In the genomic region with DNA sequence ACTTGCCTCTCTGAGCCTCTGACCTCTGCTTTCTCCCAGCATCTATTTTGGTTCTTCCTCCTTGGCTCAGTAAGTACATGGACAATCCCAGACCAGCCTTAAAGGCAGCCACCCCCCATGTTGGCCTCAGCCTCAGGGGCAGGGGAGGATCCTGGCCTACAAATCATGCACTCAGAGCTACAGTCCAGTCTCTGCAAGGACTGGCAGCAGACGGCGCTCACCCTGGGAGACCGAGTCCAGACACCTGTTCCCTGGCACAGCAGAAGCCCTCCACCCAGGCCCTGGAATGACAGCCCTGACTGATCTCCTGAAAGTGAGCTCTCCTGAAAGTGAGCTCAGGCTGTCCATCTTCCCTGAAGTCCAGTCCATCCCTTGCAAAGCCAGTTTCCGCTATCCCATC, we compare ENCODE assay signal across 17 cellular contexts. TPM values are rescaled to one million over a fixed set of nuclear protein-coding genes. Genes with fewer than 3 reads are reported as not detected.
A peak's percentile ranks its signal among the peaks of the same experiment; 100 is the strongest.
DNase-seq lines count a peak whose midpoint lies in the region; ATAC-seq and TF ChIP-seq lines count a peak whose summit lies in the region.
"Had no signal": no experiment of that assay in that cellular context is flagged by ENCODE, and none has a peak within 500 bp of the region (broad histone marks: within the 10 kb centered on the region; RNA-seq: fewer than 3 reads in every experiment).

No MANE protein-coding gene starts in this region.

- WGBS in heart left ventricle, 4 donors: 63 to 86% (median 80%) methylated on average over 3 to 4 of the region's 4 CpGs

- no peaks in the 10 kb centered on the region for H3K36me3 ChIP-seq in heart left ventricle
- H3K36me3 ChIP-seq in WERI-Rb-1: no peaks in the 10 kb centered on the region

- ATAC-seq in heart left ventricle (peak; percentile 32 to 45 (median 36)), HG03045 (IDR thresholded peaks at IDR 0.05; ENCODE audit: unreplicated experiment) (no peak), GM21723 (IDR thresholded peaks at IDR 0.05; ENCODE audit: unreplicated experiment) (no peak)
- ATAC-seq: PC-3 had no signal

- H3K4me1 ChIP-seq in heart left ventricle: peaks cover 0 to 11% (median 0%) of the 10 kb centered on the region in 12 donors

- no peaks in the 10 kb centered on the region for H3K36me3 Mint-ChIP-seq in activated CD4-positive, alpha-beta T cell treated with anti-CD3 and anti-CD28 coated beads, Interleukin-2, amount 10 ng/mL, durations not matched to agents 24 days and 14 days (ENCODE audit: low read depth)
- H3K36me3 Mint-ChIP-seq: IgD-negative memory B cell had no signal

- intact Hi-C loops in heart left ventricle (cut with DNase I) (loop anchor here in 1 of 10 donors (10.0 kb wide), 1 partner anchor 431 kb away; no protein-coding TSS in a partner anchor), cardiac septum (cut with DNase I) (no loop called here)
- intact Hi-C loops in activated CD4-positive, alpha-beta T cell treated with anti-CD3 and anti-CD28 coated beads, Interleukin-2, amount 10 ng/mL, durations not matched to agents 24 days and 14 days (cut with micrococcal nuclease): no loop called here

- DNase-seq in heart left ventricle: no peak
- no peak for DNase-seq in cardiac septum (ENCODE audit: low spot score)
- peak; percentile 46 for DNase-seq in WERI-Rb-1
- peak; percentile 43 for DNase-seq in left kidney (ENCODE audit: low read depth, low spot score)
- no peak for DNase-seq in activated CD4-positive, alpha-beta T cell treated with anti-CD3 and anti-CD28 coated beads, Interleukin-2, amount 10 ng/mL, durations not matched to agents 24 days and 14 days
- DNase-seq: DND-41, HCEC 1CT, Karpas-422, NCI-H1048, NCI-H1694 treated with DMSO at 0.1 percent for 48 hours, NCI-H2227 treated with DMSO at 0.1 percent for 48 hours, PC-3, RPMI8226 had no signal

- no peak overlapping the region for H3K4me3 Mint-ChIP-seq in activated CD4-positive, alpha-beta T cell treated with anti-CD3 and anti-CD28 coated beads, Interleukin-2, amount 10 ng/mL, durations not matched to agents 24 days and 14 days
- H3K4me3 Mint-ChIP-seq: IgD-negative memory B cell had no signal

- TF ChIP-seq POLR2A in heart left ventricle (IDR thresholded peaks at IDR 0.05): no peak

- H3K27me3 Mint-ChIP-seq in activated CD4-positive, alpha-beta T cell treated with anti-CD3 and anti-CD28 coated beads, Interleukin-2, amount 10 ng/mL, durations not matched to agents 24 days and 14 days: peaks cover 9% of the 10 kb centered on the region

- H3K27ac Mint-ChIP-seq in activated CD4-positive, alpha-beta T cell treated with anti-CD3 and anti-CD28 coated beads, Interleukin-2, amount 10 ng/mL, durations not matched to agents 24 days and 14 days: no peak overlapping the region
- H3K27ac Mint-ChIP-seq: IgD-negative memory B cell had no signal

- H3K4me1 Mint-ChIP-seq in activated CD4-positive, alpha-beta T cell treated with anti-CD3 and anti-CD28 coated beads, Interleukin-2, amount 10 ng/mL, durations not matched to agents 24 days and 14 days: no peaks in the 10 kb centered on the region

- no peak for TF ChIP-seq CTCF in heart left ventricle (IDR thresholded peaks at IDR 0.05)
- no peak for TF ChIP-seq CTCF in WERI-Rb-1 (IDR thresholded peaks at IDR 0.05; ENCODE audit: low read depth, low read length)

- H3K4me3 ChIP-seq in heart left ventricle (no peak overlapping the region), WERI-Rb-1 (ENCODE audit: low read depth, low read length) (no peak overlapping the region)

- H3K9me3 ChIP-seq in heart left ventricle (no peaks in the 10 kb centered on the region), WERI-Rb-1 (ENCODE audit: severe bottlenecking) (no peaks in the 10 kb centered on the region)

- H3K9me3 Mint-ChIP-seq in activated CD4-positive, alpha-beta T cell treated with anti-CD3 and anti-CD28 coated beads, Interleukin-2, amount 10 ng/mL, durations not matched to agents 24 days and 14 days: no peaks in the 10 kb centered on the region

- H3K27me3 ChIP-seq in heart left ventricle (no peaks in the 10 kb centered on the region), WERI-Rb-1 (ENCODE audit: insufficient read depth, low read depth, severe bottlenecking) (no peaks in the 10 kb centered on the region)

- H3K27ac ChIP-seq in heart left ventricle: no peak overlapping the region
- H3K27ac ChIP-seq in WERI-Rb-1: no peak overlapping the region
- H3K27ac ChIP-seq: C4-2B had no signal

RNA-seq across cellular contexts. Expression of gene PTPN4, which starts 25.7 kb away (rescaled TPM):
- total RNA-seq in heart left ventricle: 10 to 100 TPM; 21.2 to 49.0 (median 43.6) TPM
- 1 to 10 TPM; 3.6 to 4.7 TPM for polyA plus RNA-seq in heart left ventricle
- 35.7 TPM for total RNA-seq in cardiac septum
- total RNA-seq in activated CD4-positive, alpha-beta T cell treated with anti-CD3 and anti-CD28 coated beads, Interleukin-2, amount 10 ng/mL, durations not matched to agents 24 days and 14 days: 21.9 and 22.0 TPM in 2 replicates

RNA-seq across cellular contexts. Expression of gene TMEM177, which starts 55.0 kb away (rescaled TPM):
- 10 to 100 TPM in 3 of 9 donors, 1 to 10 TPM in 6; 7.7 to 13.7 (median 9.6) TPM for total RNA-seq in heart left ventricle
- polyA plus RNA-seq in heart left ventricle: 10 to 100 TPM in 1 of 2 donors, 1 to 10 TPM in 1; 8.8 to 13.2 TPM
- total RNA-seq in cardiac septum: 6.9 TPM
- total RNA-seq in activated CD4-positive, alpha-beta T cell treated with anti-CD3 and anti-CD28 coated beads, Interleukin-2, amount 10 ng/mL, durations not matched to agents 24 days and 14 days: 19.0 and 20.6 TPM in 2 replicates

Comparison
In these comparisons a context has a peak if more than half of its experiments do, and no peak if none do; other contexts are left out.
1. ATAC-seq: peak in heart left ventricle (4 of 4); none in HG03045 (single experiment) and GM21723 (single experiment).
2. DNase-seq: peak in WERI-Rb-1 (single experiment) and left kidney (single experiment); none in heart left ventricle (0 of 5), cardiac septum (single experiment) and activated CD4-positive, alpha-beta T cell treated with anti-CD3 and anti-CD28 coated beads, Interleukin-2, amount 10 ng/mL, durations not matched to agents 24 days and 14 days (single experiment).